Comparison of ENCODE assay signal across 19 cellular contexts in genomic region chr7:32887395-32887794, GRCh38. TPM values are rescaled to one million over a fixed set of nuclear protein-coding genes. Genes with fewer than 3 reads are reported as not detected.
A peak's percentile ranks its signal among the peaks of the same experiment; 100 is the strongest.
DNase-seq lines count a peak whose midpoint lies in the region; ATAC-seq and TF ChIP-seq lines count a peak whose summit lies in the region.
"Had no signal": no experiment of that assay in that cellular context is flagged by ENCODE, and none has a peak within 500 bp of the region (broad histone marks: within the 10 kb centered on the region; RNA-seq: fewer than 3 reads in every experiment).

No MANE protein-coding gene starts in this region.

- 54 to 57% methylated on average over 3 of the region's 3 CpGs for WGBS in GM23248 (ENCODE audit: low coverage in 1 of 2, low lambda C conversion rate in 2 of 2, missing lambda C conversion rate in 2 of 2), 2 experiments

- peak overlapping the region; percentile 11 for H3K4me3 Mint-ChIP-seq in activated B cell treated with CpG ODN at 0.5 μM for 24 hours
- peak overlapping the region in 9 of 10 donors; percentile 8 to 99 (median 37) for H3K4me3 Mint-ChIP-seq in naive thymus-derived CD4-positive, alpha-beta T cell

- no peak for TF ChIP-seq CTCF in activated B cell treated with CpG ODN at 0.5 μM for 24 hours (IDR thresholded peaks at IDR 0.05)

- H3K36me3 ChIP-seq in BLaER1 treated with 17β-estradiol and CSF1 and Interleukin-3, amounts not matched to agents 10 nM and 100 nM: peaks cover 0 to 15% (median 9%) of the 10 kb centered on the region in 11 experiments; a peak in 8 of 22 replicates
- no peaks in the 10 kb centered on the region for H3K36me3 ChIP-seq in GM23248 (ENCODE audit: low read depth)
- H3K36me3 ChIP-seq in naive thymus-derived CD4-positive, alpha-beta T cell (ENCODE audit: control insufficient read depth in 2 of 3, insufficient read depth in 3 of 3, low read length in 3 of 3): peaks cover 0 to 1% (median 0%) of the 10 kb centered on the region in 3 experiments
- H3K36me3 ChIP-seq: esophagus muscularis mucosa, right atrium auricular region had no signal

- peaks cover 85% of the 10 kb centered on the region for H3K79me2 ChIP-seq in GM23248 (ENCODE audit: insufficient read depth)

- POLR2A ChIA-PET in activated B cell treated with CpG ODN at 0.5 μM for 24 hours (lab: Charles Lee): no interaction called here
- POLR2A ChIA-PET in naive thymus-derived CD4-positive, alpha-beta T cell (lab: Charles Lee): no interaction called here

- peaks cover 78 to 85% (median 80%) of the 10 kb centered on the region in 11 experiments for H4K20me1 ChIP-seq in BLaER1 treated with 17β-estradiol and CSF1 and Interleukin-3, amounts not matched to agents 10 nM and 100 nM
- 0 out of 2 replicates have a peak, but pooled peaks cover 9% of the 10 kb centered on the region for H4K20me1 ChIP-seq in GM23248 (ENCODE audit: insufficient read depth)

- no peaks in the 10 kb centered on the region for H3K27me3 Mint-ChIP-seq in activated B cell treated with CpG ODN at 0.5 μM for 24 hours
- H3K27me3 Mint-ChIP-seq in naive thymus-derived CD4-positive, alpha-beta T cell: peaks cover 0 to 2% (median 0%) of the 10 kb centered on the region in 5 donors

- no peaks in the 10 kb centered on the region for H3K9me2 ChIP-seq in GM23248 (ENCODE audit: insufficient read depth)

- no peaks in the 10 kb centered on the region for H3K27me3 ChIP-seq in BLaER1 treated with 17β-estradiol and CSF1 and Interleukin-3, amounts not matched to agents 10 nM and 100 nM
- no peaks in the 10 kb centered on the region for H3K27me3 ChIP-seq in GM23248 (replicated peaks; ENCODE audit: insufficient read depth)
- no peaks in the 10 kb centered on the region for H3K27me3 ChIP-seq in naive thymus-derived CD4-positive, alpha-beta T cell (ENCODE audit: control insufficient read depth in 2 of 2, insufficient read depth in 2 of 2, low read length in 2 of 2)
- H3K27me3 ChIP-seq: esophagus muscularis mucosa, right atrium auricular region had no signal

- H3K27ac Mint-ChIP-seq in activated B cell treated with CpG ODN at 0.5 μM for 24 hours: no peak overlapping the region
- H3K27ac Mint-ChIP-seq in naive thymus-derived CD4-positive, alpha-beta T cell: peak overlapping the region in 8 of 9 donors; percentile 48 to 100 (median 66)

- intact Hi-C loops in activated B cell treated with CpG ODN at 0.5 μM for 24 hours (cut with micrococcal nuclease): no loop called here
- intact Hi-C loops in naive thymus-derived CD4-positive, alpha-beta T cell (cut with micrococcal nuclease): no loop called here

- H3K4me3 ChIP-seq in BLaER1 treated with 17β-estradiol and CSF1 and Interleukin-3, amounts not matched to agents 10 nM and 100 nM: no peak overlapping the region
- no peak overlapping the region for H3K4me3 ChIP-seq in GM23248
- H3K4me3 ChIP-seq in naive thymus-derived CD4-positive, alpha-beta T cell (ENCODE audit: low read length): no peak overlapping the region
- H3K4me3 ChIP-seq: esophagus muscularis mucosa, right atrium auricular region had no signal

- H3K9me3 ChIP-seq in BLaER1 treated with 17β-estradiol and CSF1 and Interleukin-3, amounts not matched to agents 10 nM and 100 nM (replicated peaks in 1 of 11): no peaks in the 10 kb centered on the region
- no peaks in the 10 kb centered on the region for H3K9me3 ChIP-seq in GM23248 (ENCODE audit: low read depth)
- H3K9me3 ChIP-seq in naive thymus-derived CD4-positive, alpha-beta T cell (ENCODE audit: control insufficient read depth in 2 of 3, low read length in 3 of 3): no peaks in the 10 kb centered on the region
- H3K9me3 ChIP-seq: esophagus muscularis mucosa, right atrium auricular region had no signal

- peaks cover 32% of the 10 kb centered on the region for H3F3A ChIP-seq in GM23248 (ENCODE audit: insufficient read depth)

- H3K4me1 ChIP-seq in BLaER1 treated with 17β-estradiol and CSF1 and Interleukin-3, amounts not matched to agents 10 nM and 100 nM: peaks cover 22 to 67% (median 39%) of the 10 kb centered on the region in 10 experiments
- H3K4me1 ChIP-seq in GM23248 (ENCODE audit: insufficient read depth): peaks cover 26% of the 10 kb centered on the region
- peaks cover 26 to 29% of the 10 kb centered on the region in 2 donors for H3K4me1 ChIP-seq in naive thymus-derived CD4-positive, alpha-beta T cell (ENCODE audit: control insufficient read depth in 2 of 2, insufficient read depth in 2 of 2, low read length in 2 of 2)

- peak overlapping the region in 9 of 11 experiments; percentile 4 to 95 (median 87); a peak in 11 of 22 replicates for H3K4me2 ChIP-seq in BLaER1 treated with 17β-estradiol and CSF1 and Interleukin-3, amounts not matched to agents 10 nM and 100 nM
- H3K4me2 ChIP-seq in GM23248 (ENCODE audit: unreplicated experiment): peak overlapping the region; percentile 26

- peak overlapping the region in 1 of 11 experiments; percentile 25; a peak in 1 of 22 replicates for H3K9ac ChIP-seq in BLaER1 treated with 17β-estradiol and CSF1 and Interleukin-3, amounts not matched to agents 10 nM and 100 nM
- H3K9ac ChIP-seq in GM23248: no peak overlapping the region

- DNase-seq in GM23248: no peak
- no peak for DNase-seq in activated B cell treated with CpG ODN at 0.5 μM for 24 hours
- no peak for DNase-seq in naive thymus-derived CD4-positive, alpha-beta T cell
- DNase-seq in stimulated activated CD4-positive, alpha-beta T cell treated with anti-CD3 and anti-CD28 coated beads, Interleukin-4, amount 100 ng/mL, for 4 hours: no peak
- DNase-seq: activated CD4-positive, alpha-beta T cell treated with anti-CD3 and anti-CD28 coated beads, Interleukin-2, amount 50 U/mL, for 4 hours; amygdala; central memory CD4-positive, alpha-beta T cell; left ventricle myocardium superior; NCI-H187; NCI-H510A; stimulated activated naive CD4-positive, alpha-beta T cell; T-helper 1 cell had no signal

- no peak overlapping the region for H2AFZ ChIP-seq in GM23248

- in situ Hi-C loops in GM23248 (cut with MboI): no loop called here

- CTCF ChIA-PET in activated B cell treated with CpG ODN at 0.5 μM for 24 hours (lab: Charles Lee): interaction anchor here (1.5 kb wide), 1 partner anchor 41 kb away, joined by 3 read pairs; no protein-coding TSS in a partner anchor
- CTCF ChIA-PET in naive thymus-derived CD4-positive, alpha-beta T cell (lab: Charles Lee): interaction anchor here (1.7 to 2.1 kb wide), 2 partner anchors 41 to 56 kb away, joined by 5 to 7 read pairs; no protein-coding TSS in a partner anchor

- H3K36me3 Mint-ChIP-seq in activated B cell treated with CpG ODN at 0.5 μM for 24 hours (ENCODE audit: low read depth): peaks cover 26% of the 10 kb centered on the region
- H3K36me3 Mint-ChIP-seq in naive thymus-derived CD4-positive, alpha-beta T cell: peaks cover 0 to 9% (median 5%) of the 10 kb centered on the region in 5 donors

- H3K27ac ChIP-seq in BLaER1 treated with 17β-estradiol and CSF1 and Interleukin-3, amounts not matched to agents 10 nM and 100 nM: no peak overlapping the region
- H3K27ac ChIP-seq in GM23248: no peak overlapping the region
- peak overlapping the region; percentile 42 for H3K27ac ChIP-seq in naive thymus-derived CD4-positive, alpha-beta T cell (ENCODE audit: low read depth, low read length)
- H3K27ac ChIP-seq: right atrium auricular region had no signal

- ATAC-seq in activated B cell treated with CpG ODN at 0.5 μM for 24 hours (ENCODE audit: low read depth): no peak
- ATAC-seq in naive thymus-derived CD4-positive, alpha-beta T cell: no peak
- ATAC-seq in HG03432 (IDR thresholded peaks at IDR 0.05; ENCODE audit: unreplicated experiment): no peak
- no peak for ATAC-seq in GM18868 (IDR thresholded peaks at IDR 0.05; ENCODE audit: unreplicated experiment)
- ATAC-seq: HCT116, left ventricle myocardium superior, Right ventricle myocardium inferior had no signal

- no peaks in the 10 kb centered on the region for H3K9me3 Mint-ChIP-seq in activated B cell treated with CpG ODN at 0.5 μM for 24 hours
- peaks cover 0 to 3% (median 0%) of the 10 kb centered on the region in 11 donors for H3K9me3 Mint-ChIP-seq in naive thymus-derived CD4-positive, alpha-beta T cell

- H3K4me1 Mint-ChIP-seq in activated B cell treated with CpG ODN at 0.5 μM for 24 hours: peaks cover 76% of the 10 kb centered on the region
- H3K4me1 Mint-ChIP-seq in naive thymus-derived CD4-positive, alpha-beta T cell: peaks cover 54 to 75% (median 67%) of the 10 kb centered on the region in 7 donors

RNA-seq across cellular contexts. Expression of gene KBTBD2, which starts 4.2 kb away (rescaled TPM):
- total RNA-seq in GM23248 (2014; rRNA removed; shearing (Covaris generic)): 31.1 and 33.1 TPM in 2 replicates
- polyA plus RNA-seq in GM23248 (2016; fragmentation: Nextera tagmentation; extraction: Ambion mirVana): 19.1 and 19.9 TPM in 2 replicates
- total RNA-seq in activated B cell treated with CpG ODN at 0.5 μM for 24 hours: 35.2 and 39.7 TPM in 2 replicates
- 100 to 1,000 TPM in 2 of 5 experiments, 10 to 100 TPM in 3; 46.8 to 116 (median 66.3) TPM for total RNA-seq in naive thymus-derived CD4-positive, alpha-beta T cell
- 10 to 100 TPM; 18.4 to 22.5 TPM for polyA plus RNA-seq in naive thymus-derived CD4-positive, alpha-beta T cell
